ENCODE assay signal across 8 cellular contexts in genomic region chr17:1649116-1649843, GRCh38. TPM values are rescaled to one million over a fixed set of nuclear protein-coding genes. Genes with fewer than 3 reads are reported as not detected.
DNase-seq lines count a peak whose midpoint lies in the region; ATAC-seq and TF ChIP-seq lines count a peak whose summit lies in the region.

No MANE protein-coding gene starts in this region.

- H3K27ac ChIP-seq in CD4-positive, CD25-positive, alpha-beta regulatory T cell (ENCODE audit: insufficient read depth, low read length, poor library complexity, severe bottlenecking) = peak overlapping the region; percentile 76
- peak overlapping the region; percentile 100 for H3K27ac ChIP-seq in RWPE1

- no peaks in the 10 kb centered on the region for H3K27me3 Mint-ChIP-seq in CD4-positive, CD25-positive, alpha-beta regulatory T cell
- peaks cover 33% of the 10 kb centered on the region for H3K27me3 Mint-ChIP-seq in activated naive CD4-positive, alpha-beta T cell treated with anti-CD3 and anti-CD28 coated beads, Interleukin-2, amount 10 ng/mL, durations not matched to agents 7 days and 5 days
- peaks cover 3% of the 10 kb centered on the region for H3K27me3 Mint-ChIP-seq in type B pancreatic cell

- TF ChIP-seq CTCF in RWPE1 (conservative IDR thresholded peaks at IDR 0.05; ENCODE audit: low read depth) (peak; percentile 15; the same call in 1 of the 2 replicates), type B pancreatic cell (conservative IDR thresholded peaks at IDR 0.05) (no peak)

- H3K36me3 ChIP-seq in CD4-positive, CD25-positive, alpha-beta regulatory T cell (ENCODE audit: control insufficient read depth, insufficient read depth, low read length) = peaks cover 38% of the 10 kb centered on the region

- peaks cover 18% of the 10 kb centered on the region for H3K36me3 Mint-ChIP-seq in CD4-positive, CD25-positive, alpha-beta regulatory T cell
- H3K36me3 Mint-ChIP-seq in activated naive CD4-positive, alpha-beta T cell treated with anti-CD3 and anti-CD28 coated beads, Interleukin-2, amount 10 ng/mL, durations not matched to agents 7 days and 5 days = peaks cover 29% of the 10 kb centered on the region
- H3K36me3 Mint-ChIP-seq in type B pancreatic cell = peaks cover 15% of the 10 kb centered on the region

- H3K9me3 Mint-ChIP-seq in CD4-positive, CD25-positive, alpha-beta regulatory T cell = no peaks in the 10 kb centered on the region
- H3K9me3 Mint-ChIP-seq in activated naive CD4-positive, alpha-beta T cell treated with anti-CD3 and anti-CD28 coated beads, Interleukin-2, amount 10 ng/mL, durations not matched to agents 7 days and 5 days = no peaks in the 10 kb centered on the region
- H3K9me3 Mint-ChIP-seq in type B pancreatic cell = no peaks in the 10 kb centered on the region

- POLR2A ChIA-PET in RWPE1 (lab: Yijun Ruan, JAX; ENCODE audit: low non-redundant PET) = interaction anchor here (0.5 kb wide), 2 partner anchors 12 to 60 kb away, joined by 3 to 9 read pairs; no protein-coding TSS in a partner anchor

- H3K4me3 ChIP-seq in CD4-positive, CD25-positive, alpha-beta regulatory T cell (ENCODE audit: low read depth, low read length) = no peak overlapping the region

- ATAC-seq in CD4-positive, CD25-positive, alpha-beta regulatory T cell (ENCODE audit: low read depth in 2 of 2) = peak; percentile 64 to 65
- ATAC-seq in GM19395 (IDR thresholded peaks at IDR 0.05; ENCODE audit: unreplicated experiment) = peak; percentile 46
- ATAC-seq in HG03558 (IDR thresholded peaks at IDR 0.05; ENCODE audit: extremely low read depth, unreplicated experiment) = peak; percentile 24
- ATAC-seq in Right ventricle myocardium superior (ENCODE audit: poor library complexity) = peak; percentile 64

- peak overlapping the region in 2 of 4 donors; percentile 70 to 77 for H3K4me3 Mint-ChIP-seq in CD4-positive, CD25-positive, alpha-beta regulatory T cell
- H3K4me3 Mint-ChIP-seq in activated naive CD4-positive, alpha-beta T cell treated with anti-CD3 and anti-CD28 coated beads, Interleukin-2, amount 10 ng/mL, durations not matched to agents 7 days and 5 days = peak overlapping the region; percentile 54
- peak overlapping the region; percentile 36 for H3K4me3 Mint-ChIP-seq in type B pancreatic cell

- CTCF ChIA-PET in RWPE1 (lab: Yijun Ruan, JAX) = interaction anchor here (0.6 to 3.2 kb wide), 10 partner anchors 9 to 390 kb away, joined by 3 to 18 read pairs (median 4); partner anchors contain the start of gene SLC43A2
- CTCF ChIA-PET in activated naive CD4-positive, alpha-beta T cell treated with anti-CD3 and anti-CD28 coated beads, Interleukin-2, amount 10 ng/mL, durations not matched to agents 7 days and 5 days (lab: Charles Lee) = interaction anchor here (0.6 to 2.7 kb wide), 12 partner anchors 11 to 83 kb away, joined by 3 to 19 read pairs (median 4); partner anchors contain the start of gene SLC43A2

- H3K27me3 ChIP-seq in CD4-positive, CD25-positive, alpha-beta regulatory T cell (ENCODE audit: control insufficient read depth, insufficient read depth, low read length) = no peaks in the 10 kb centered on the region

- peak in 2 of 3 donors; percentile 81 to 84 for DNase-seq in CD4-positive, CD25-positive, alpha-beta regulatory T cell
- DNase-seq in RWPE1 (ENCODE audit: low spot score) (peak; percentile 85), Right ventricle myocardium superior (peak; percentile 91), posterior cingulate gyrus (peak; percentile 59 to 97 (median 72)), type B pancreatic cell (ENCODE audit: extremely low spot score, unreplicated experiment) (peak; percentile 86)
- peak; percentile 81 for DNase-seq in activated naive CD4-positive, alpha-beta T cell treated with anti-CD3 and anti-CD28 coated beads, Interleukin-2, amount 10 ng/mL, durations not matched to agents 7 days and 5 days

- H3K4me1 Mint-ChIP-seq in CD4-positive, CD25-positive, alpha-beta regulatory T cell = peaks cover 0 to 12% (median 6%) of the 10 kb centered on the region in 4 donors
- H3K4me1 Mint-ChIP-seq in activated naive CD4-positive, alpha-beta T cell treated with anti-CD3 and anti-CD28 coated beads, Interleukin-2, amount 10 ng/mL, durations not matched to agents 7 days and 5 days = peaks cover 35% of the 10 kb centered on the region
- H3K4me1 Mint-ChIP-seq in type B pancreatic cell (ENCODE audit: unreplicated experiment) = peaks cover 7% of the 10 kb centered on the region

- no peak overlapping the region for H3K27ac Mint-ChIP-seq in CD4-positive, CD25-positive, alpha-beta regulatory T cell
- H3K27ac Mint-ChIP-seq in activated naive CD4-positive, alpha-beta T cell treated with anti-CD3 and anti-CD28 coated beads, Interleukin-2, amount 10 ng/mL, durations not matched to agents 7 days and 5 days = peak overlapping the region; percentile 76
- H3K27ac Mint-ChIP-seq in type B pancreatic cell = no peak overlapping the region

- peaks cover 25% of the 10 kb centered on the region for H3K4me1 ChIP-seq in CD4-positive, CD25-positive, alpha-beta regulatory T cell (ENCODE audit: control insufficient read depth, insufficient read depth, low read length, poor library complexity, severe bottlenecking)

- H3K9me3 ChIP-seq in CD4-positive, CD25-positive, alpha-beta regulatory T cell (ENCODE audit: control insufficient read depth in 2 of 2, low read length in 2 of 2) = no peaks in the 10 kb centered on the region

- intact Hi-C loops in Right ventricle myocardium superior (cut with DNase I) (loop anchor here (5.0 kb wide), 1 partner anchor 77 kb away; no protein-coding TSS in a partner anchor), posterior cingulate gyrus (cut with DNase I) (loop anchor here (2.0 to 5.0 kb wide), 2 partner anchors 20 to 77 kb away; partner anchors contain the start of gene SLC43A2)

RNA-seq across cellular contexts. Expression of gene RILP, which starts 0.4 kb away (rescaled TPM):
- 1.5 TPM for total RNA-seq in CD4-positive, CD25-positive, alpha-beta regulatory T cell
- polyA plus RNA-seq in CD4-positive, CD25-positive, alpha-beta regulatory T cell = 1 to 10 TPM; 3.7 to 7.6 (median 5.2) TPM
- total RNA-seq in Right ventricle myocardium superior (74.6 TPM), type B pancreatic cell (ENCODE audit: low replicate concordance) (5.9 and 6.4 TPM in 2 replicates)

RNA-seq across cellular contexts. Expression of gene SCARF1, which starts 3.7 kb away (rescaled TPM):
- 1.5 TPM for total RNA-seq in CD4-positive, CD25-positive, alpha-beta regulatory T cell
- under 1 TPM in 1 of 4 donors, not detected in 3; 0.49 TPM for polyA plus RNA-seq in CD4-positive, CD25-positive, alpha-beta regulatory T cell
- 11.2 TPM for total RNA-seq in Right ventricle myocardium superior
- 0.97 and 1.3 TPM in 2 replicates for total RNA-seq in type B pancreatic cell (ENCODE audit: low replicate concordance)

RNA-seq across cellular contexts. Expression of gene SLC43A2, which starts 20.6 kb away (rescaled TPM):
- 6.6 TPM for total RNA-seq in CD4-positive, CD25-positive, alpha-beta regulatory T cell
- polyA plus RNA-seq in CD4-positive, CD25-positive, alpha-beta regulatory T cell = 1 to 10 TPM; 3.5 to 6.9 (median 5.2) TPM
- 4.2 TPM for total RNA-seq in Right ventricle myocardium superior
- total RNA-seq in type B pancreatic cell (ENCODE audit: low replicate concordance) = 23.5 and 28.6 TPM in 2 replicates

RNA-seq across cellular contexts. Expression of gene PRPF8, which starts 35.4 kb away (rescaled TPM):
- total RNA-seq in CD4-positive, CD25-positive, alpha-beta regulatory T cell = 405 TPM
- polyA plus RNA-seq in CD4-positive, CD25-positive, alpha-beta regulatory T cell = 100 to 1,000 TPM; 146 to 170 (median 159) TPM
- 125 TPM for total RNA-seq in Right ventricle myocardium superior
- total RNA-seq in type B pancreatic cell (ENCODE audit: low replicate concordance) = 277 and 321 TPM in 2 replicates

Comparison
In these comparisons a context has a peak if more than half of its experiments do, and no peak if none do; other contexts are left out.
1. RNA of gene RILP, which starts 0.4 kb away (total RNA-seq): 74.6 TPM in Right ventricle myocardium superior (single experiment); 5.9 to 6.4 TPM in type B pancreatic cell and 1.5 TPM in CD4-positive, CD25-positive, alpha-beta regulatory T cell (single experiment); every median in the first group is over 10 times any median in the second.
2. Peak in every context shown above with its lines, with median percentiles within 50 percentile points of each other: ATAC-seq and DNase-seq.